Comparison of ENCODE assay signal across 8 cellular contexts in genomic region chr2:78999410-78999809, GRCh38. TPM values are rescaled to one million over a fixed set of nuclear protein-coding genes. Genes with fewer than 3 reads are reported as not detected.
DNase-seq lines count a peak whose midpoint lies in the region; ATAC-seq, FAIRE-seq and TF ChIP-seq lines count a peak whose summit lies in the region.

No MANE protein-coding gene starts in this region.

- TF ChIP-seq POLR2A in right lobe of liver (IDR thresholded peaks at IDR 0.05): no peak

- no peak overlapping the region for H3K27ac ChIP-seq in WERI-Rb-1
- H3K27ac ChIP-seq in right lobe of liver: no peak overlapping the region
- no peak overlapping the region for H3K27ac ChIP-seq in naive thymus-derived CD4-positive, alpha-beta T cell (ENCODE audit: low read depth, low read length)

- TF ChIP-seq CTCF in D721Med (IDR thresholded peaks at IDR 0.05; ENCODE audit: insufficient read depth, missing control alignments) (peak; percentile 47), WERI-Rb-1 (IDR thresholded peaks at IDR 0.05; ENCODE audit: low read depth, low read length) (peak; percentile 16; the same call in 1 of the 2 replicates), right lobe of liver (IDR thresholded peaks at IDR 0.05) (peak; percentile 24 to 42 (median 34))

- H3K4me3 ChIP-seq in WERI-Rb-1 (ENCODE audit: low read depth, low read length): no peak overlapping the region
- no peak overlapping the region for H3K4me3 ChIP-seq in right lobe of liver
- H3K4me3 ChIP-seq in naive thymus-derived CD4-positive, alpha-beta T cell (ENCODE audit: low read length): no peak overlapping the region

- no peaks in the 10 kb centered on the region for H3K9me3 Mint-ChIP-seq in T-helper 2 cell treated with Interferon-gamma antibody and Interleukin-4, amounts not matched to agents 5 μg/mL and 100 μg/mL, for 36 hours
- H3K9me3 Mint-ChIP-seq in naive thymus-derived CD4-positive, alpha-beta T cell: peaks cover 0 to 27% (median 4%) of the 10 kb centered on the region in 11 donors

- peak in 1 of 4 donors; percentile 52 for ATAC-seq in right lobe of liver
- ATAC-seq in naive thymus-derived CD4-positive, alpha-beta T cell: no peak

- no peak overlapping the region for H3K4me3 Mint-ChIP-seq in T-helper 2 cell treated with Interferon-gamma antibody and Interleukin-4, amounts not matched to agents 5 μg/mL and 100 μg/mL, for 36 hours
- no peak overlapping the region for H3K4me3 Mint-ChIP-seq in naive thymus-derived CD4-positive, alpha-beta T cell

- no peaks in the 10 kb centered on the region for H3K27me3 ChIP-seq in WERI-Rb-1 (ENCODE audit: insufficient read depth, low read depth, severe bottlenecking)
- H3K27me3 ChIP-seq in right lobe of liver: no peaks in the 10 kb centered on the region
- no peaks in the 10 kb centered on the region for H3K27me3 ChIP-seq in naive thymus-derived CD4-positive, alpha-beta T cell (ENCODE audit: control insufficient read depth in 2 of 2, insufficient read depth in 2 of 2, low read length in 2 of 2)

- H3K36me3 ChIP-seq in WERI-Rb-1 (no peaks in the 10 kb centered on the region), right lobe of liver (no peaks in the 10 kb centered on the region)
- no peaks in the 10 kb centered on the region for H3K36me3 ChIP-seq in naive thymus-derived CD4-positive, alpha-beta T cell (ENCODE audit: control insufficient read depth in 2 of 3, insufficient read depth in 3 of 3, low read length in 3 of 3)

- no peaks in the 10 kb centered on the region for H3K4me1 Mint-ChIP-seq in T-helper 2 cell treated with Interferon-gamma antibody and Interleukin-4, amounts not matched to agents 5 μg/mL and 100 μg/mL, for 36 hours (ENCODE audit: low read depth)
- no peaks in the 10 kb centered on the region for H3K4me1 Mint-ChIP-seq in naive thymus-derived CD4-positive, alpha-beta T cell

- H3K9me3 ChIP-seq in WERI-Rb-1 (ENCODE audit: severe bottlenecking): no peaks in the 10 kb centered on the region
- H3K9me3 ChIP-seq in right lobe of liver: no peaks in the 10 kb centered on the region
- H3K9me3 ChIP-seq in naive thymus-derived CD4-positive, alpha-beta T cell (ENCODE audit: control insufficient read depth in 2 of 3, low read length in 3 of 3): no peaks in the 10 kb centered on the region

- 35% methylated on average over 3 of the region's 3 CpGs for WGBS in right lobe of liver (ENCODE audit: insufficient coverage, low coverage, low lambda C conversion rate, missing lambda C conversion rate)

- no peaks in the 10 kb centered on the region for H3K4me1 ChIP-seq in right lobe of liver
- no peaks in the 10 kb centered on the region for H3K4me1 ChIP-seq in naive thymus-derived CD4-positive, alpha-beta T cell (ENCODE audit: control insufficient read depth in 2 of 2, insufficient read depth in 2 of 2, low read length in 2 of 2)

- H3K27me3 Mint-ChIP-seq in T-helper 2 cell treated with Interferon-gamma antibody and Interleukin-4, amounts not matched to agents 5 μg/mL and 100 μg/mL, for 36 hours (ENCODE audit: low read depth): peaks cover 3% of the 10 kb centered on the region
- peaks cover 3 to 11% (median 6%) of the 10 kb centered on the region in 5 donors for H3K27me3 Mint-ChIP-seq in naive thymus-derived CD4-positive, alpha-beta T cell

- no peak for DNase-seq in D721Med (ENCODE audit: insufficient read length, low spot score)
- DNase-seq in HuH-7 (ENCODE audit: low spot score): peak; percentile 15
- no peak for DNase-seq in WERI-Rb-1
- no peak for DNase-seq in right lobe of liver
- DNase-seq in T-helper 2 cell treated with Interferon-gamma antibody and Interleukin-4, amounts not matched to agents 5 μg/mL and 100 μg/mL, for 36 hours (ENCODE audit: low spot score): no peak
- no peak for DNase-seq in KG1 (lab: John Stamatoyannopoulos, UW)
- no peak for DNase-seq in activated CD4-positive, alpha-beta T cell treated with anti-CD3 and anti-CD28 coated beads, Interleukin-2, amount 50 U/mL, for 48 hours
- no peak for DNase-seq in naive thymus-derived CD4-positive, alpha-beta T cell

- CTCF ChIA-PET in naive thymus-derived CD4-positive, alpha-beta T cell (lab: Charles Lee): no interaction called here

- H3K36me3 Mint-ChIP-seq in T-helper 2 cell treated with Interferon-gamma antibody and Interleukin-4, amounts not matched to agents 5 μg/mL and 100 μg/mL, for 36 hours (ENCODE audit: low read depth): no peaks in the 10 kb centered on the region
- H3K36me3 Mint-ChIP-seq in naive thymus-derived CD4-positive, alpha-beta T cell: peaks cover 0 to under 1% (median 0%) of the 10 kb centered on the region in 5 donors

- H3K27ac Mint-ChIP-seq in T-helper 2 cell treated with Interferon-gamma antibody and Interleukin-4, amounts not matched to agents 5 μg/mL and 100 μg/mL, for 36 hours: no peak overlapping the region
- H3K27ac Mint-ChIP-seq in naive thymus-derived CD4-positive, alpha-beta T cell: no peak overlapping the region

- no peak for FAIRE-seq in D721Med (lab: Jason Lieb, UNC)

- intact Hi-C loops in right lobe of liver (cut with DNase I): no loop called here
- intact Hi-C loops in naive thymus-derived CD4-positive, alpha-beta T cell (cut with micrococcal nuclease): no loop called here

- POLR2A ChIA-PET in naive thymus-derived CD4-positive, alpha-beta T cell (lab: Charles Lee): no interaction called here

RNA-seq across cellular contexts. Expression of gene REG3G, which starts 26.1 kb away (rescaled TPM):
- total RNA-seq in right lobe of liver: not detected
- not detected for total RNA-seq in naive thymus-derived CD4-positive, alpha-beta T cell
- polyA plus RNA-seq in naive thymus-derived CD4-positive, alpha-beta T cell: not detected
